ENCODE assay signal across 19 cellular contexts in genomic region chr6:150732765-150733539, GRCh38.
DNase-seq lines count a peak whose midpoint lies in the region; ATAC-seq lines count a peak whose summit lies in the region.
"Had no signal": no experiment of that assay in that cellular context is flagged by ENCODE, and none has a peak within 500 bp of the region (broad histone marks: within the 10 kb centered on the region; RNA-seq: fewer than 3 reads in every experiment).

No MANE protein-coding gene starts in this region.

- DNase-seq in stimulated activated naive B cell treated with anti-CD40 and anti-IgM and Interleukin-4, amounts not matched to agents 10 μg/mL and 1 μg/mL and 100 μg/mL, for 72 hours: no peak
- DNase-seq in NCI-H1930 (lab: John Stamatoyannopoulos, UW) (no peak), NCI-H82 treated with DMSO at 0.1 percent for 48 hours (lab: John Stamatoyannopoulos, UW; ENCODE audit: unreplicated experiment) (no peak), NCI-H2196 treated with DMSO at 0.1 percent for 48 hours (lab: John Stamatoyannopoulos, UW; ENCODE audit: unreplicated experiment) (no peak)
- DNase-seq: activated CD4-positive, alpha-beta T cell treated with anti-CD3 and anti-CD28 coated beads, Interleukin-2, amount 50 U/mL, for 4 hours; activated T-cell treated with anti-CD3 and anti-CD28 coated beads, Interleukin-2, amount 50 U/mL, for 24 hours; brain microvascular endothelial cell; dermis blood vessel endothelial cell; DMS 273 treated with DMSO at 0.1 percent for 48 hours; erythroblast; naive thymus-derived CD4-positive, alpha-beta T cell; NCI-H2107; SK-N-SH; stimulated activated CD4-positive, alpha-beta T cell treated with anti-CD3 and anti-CD28 coated beads, Interleukin-4, amount 100 ng/mL, for 4 hours had no signal

- ATAC-seq in GM18520 (IDR thresholded peaks at IDR 0.05; ENCODE audit: unreplicated experiment) (peak; percentile 65), GM21390 (IDR thresholded peaks at IDR 0.05; ENCODE audit: unreplicated experiment) (peak; percentile 73), HG03442 (IDR thresholded peaks at IDR 0.05; ENCODE audit: unreplicated experiment) (peak; percentile 66)
- peak; percentile 86 to 88 for ATAC-seq in stimulated activated naive B cell treated with anti-CD40 and anti-IgM and Interleukin-4, amounts not matched to agents 10 μg/mL and 1 μg/mL and 100 μg/mL, for 72 hours (replicated peaks)
- ATAC-seq: naive thymus-derived CD4-positive, alpha-beta T cell; Panc1 had no signal

- no peaks in the 10 kb centered on the region for H3K27me3 Mint-ChIP-seq in stimulated activated naive B cell treated with anti-CD40 and anti-IgM and Interleukin-4, amounts not matched to agents 10 μg/mL and 1 μg/mL and 100 μg/mL, for 72 hours
- H3K27me3 Mint-ChIP-seq: activated T-cell treated with anti-CD3 and anti-CD28 coated beads, Interleukin-2, amount 50 U/mL, for 24 hours; naive thymus-derived CD4-positive, alpha-beta T cell had no signal

- peaks cover 22 to 66% of the 10 kb centered on the region in 2 donors for H3K4me1 Mint-ChIP-seq in stimulated activated naive B cell treated with anti-CD40 and anti-IgM and Interleukin-4, amounts not matched to agents 10 μg/mL and 1 μg/mL and 100 μg/mL, for 72 hours
- H3K4me1 Mint-ChIP-seq: naive thymus-derived CD4-positive, alpha-beta T cell had no signal

- no peaks in the 10 kb centered on the region for H3K9me3 Mint-ChIP-seq in stimulated activated naive B cell treated with anti-CD40 and anti-IgM and Interleukin-4, amounts not matched to agents 10 μg/mL and 1 μg/mL and 100 μg/mL, for 72 hours
- H3K9me3 Mint-ChIP-seq: activated T-cell treated with anti-CD3 and anti-CD28 coated beads, Interleukin-2, amount 50 U/mL, for 24 hours; naive thymus-derived CD4-positive, alpha-beta T cell had no signal

- peaks cover 29 to 34% of the 10 kb centered on the region in 2 donors for H3K36me3 Mint-ChIP-seq in stimulated activated naive B cell treated with anti-CD40 and anti-IgM and Interleukin-4, amounts not matched to agents 10 μg/mL and 1 μg/mL and 100 μg/mL, for 72 hours
- H3K36me3 Mint-ChIP-seq: activated naive CD8-positive, alpha-beta T cell; naive thymus-derived CD4-positive, alpha-beta T cell had no signal

- no peak overlapping the region for H3K4me3 Mint-ChIP-seq in stimulated activated naive B cell treated with anti-CD40 and anti-IgM and Interleukin-4, amounts not matched to agents 10 μg/mL and 1 μg/mL and 100 μg/mL, for 72 hours
- H3K4me3 Mint-ChIP-seq: activated naive CD8-positive, alpha-beta T cell; activated T-cell treated with anti-CD3 and anti-CD28 coated beads, Interleukin-2, amount 50 U/mL, for 24 hours; naive thymus-derived CD4-positive, alpha-beta T cell had no signal

- H3K27ac Mint-ChIP-seq in stimulated activated naive B cell treated with anti-CD40 and anti-IgM and Interleukin-4, amounts not matched to agents 10 μg/mL and 1 μg/mL and 100 μg/mL, for 72 hours: peak overlapping the region; percentile 81
- H3K27ac Mint-ChIP-seq: activated naive CD8-positive, alpha-beta T cell; activated T-cell treated with anti-CD3 and anti-CD28 coated beads, Interleukin-2, amount 50 U/mL, for 24 hours; naive thymus-derived CD4-positive, alpha-beta T cell had no signal
